In genomic region chr1:26124433-26125318, GRCh38 we compare ENCODE assay signal across 1 cellular context.
TF ChIP-seq lines count a peak whose summit lies in the region.

No MANE protein-coding gene starts in this region.

TF ChIP-seq in A549, 52 proteins besides CTCF, POLR2A, EP300 and RAD21 (continued from another document):
- TF ChIP-seq BCL3 (IDR thresholded peaks at IDR 0.05): no peak
- TF ChIP-seq FOSL2 (IDR thresholded peaks at IDR 0.05): no peak
- TF ChIP-seq FOSL2 (CRISPR knock-in tag; IDR thresholded peaks at IDR 0.05): no peak
- no peak for TF ChIP-seq ELK1 (IDR thresholded peaks at IDR 0.05; ENCODE audit: low read depth, low read length)
- no peak for TF ChIP-seq CEBPB (IDR thresholded peaks at IDR 0.05)
TF ChIP-seq in A549: peak in this region for 0.
